ENCODE assay signal across 18 cellular contexts in genomic region chr11:43397251-43397650, GRCh38. TPM values are rescaled to one million over a fixed set of nuclear protein-coding genes. Genes with fewer than 3 reads are reported as not detected.
A peak's percentile ranks its signal among the peaks of the same experiment; 100 is the strongest.
DNase-seq lines count a peak whose midpoint lies in the region; ATAC-seq, FAIRE-seq and TF ChIP-seq lines count a peak whose summit lies in the region.
"Had no signal": no experiment of that assay in that cellular context is flagged by ENCODE, and none has a peak within 500 bp of the region (broad histone marks: within the 10 kb centered on the region; RNA-seq: fewer than 3 reads in every experiment).

No MANE protein-coding gene starts in this region.

- peak; percentile 67 for FAIRE-seq in GM12892 (lab: Jason Lieb, UNC)

- H3K9me2 ChIP-seq in Karpas-422 (replicated peaks; ENCODE audit: insufficient read depth, low read length) (no peaks in the 10 kb centered on the region), OCI-LY7 (ENCODE audit: insufficient read depth, low read length) (no peaks in the 10 kb centered on the region)

- in situ Hi-C loops in IMR-90 (cut with MboI; ENCODE audit: low sequenced_read_pairs): no loop called here

- no peak overlapping the region for H4K8ac ChIP-seq in IMR-90 (ENCODE audit: low read depth in 2 of 2, low read length in 2 of 2)

- no peak overlapping the region for H4K5ac ChIP-seq in IMR-90 (ENCODE audit: low read depth, low read length)

- ATAC-seq in IMR-90 (ENCODE audit: low read depth) (no peak), HG02759 (IDR thresholded peaks at IDR 0.05; ENCODE audit: unreplicated experiment) (no peak)
- ATAC-seq in activated naive CD8-positive, alpha-beta T cell treated with anti-CD3 and anti-CD28 coated beads, Interleukin-2, amount 50 U/mL, for 24 hours: peak; percentile 94

- H4K20me1 ChIP-seq in IMR-90 (ENCODE audit: insufficient read depth, low read length): no peaks in the 10 kb centered on the region
- no peaks in the 10 kb centered on the region for H4K20me1 ChIP-seq in Karpas-422 (ENCODE audit: insufficient read depth, low read depth, low read length)
- H4K20me1 ChIP-seq in OCI-LY7 (ENCODE audit: insufficient read depth, low read length): no peaks in the 10 kb centered on the region

- no peak overlapping the region for H2AFZ ChIP-seq in IMR-90 (replicated peaks; ENCODE audit: low read length, poor library complexity)
- no peak overlapping the region for H2AFZ ChIP-seq in Karpas-422 (ENCODE audit: low read length)
- no peak overlapping the region for H2AFZ ChIP-seq in OCI-LY7 (ENCODE audit: low read length)

- H3K9me3 Mint-ChIP-seq in activated T-cell treated with anti-CD3 and anti-CD28 coated beads, Interleukin-2, amount 50 U/mL, for 24 hours: no peaks in the 10 kb centered on the region
- no peaks in the 10 kb centered on the region for H3K9me3 Mint-ChIP-seq in activated naive CD8-positive, alpha-beta T cell treated with anti-CD3 and anti-CD28 coated beads, Interleukin-2, amount 50 U/mL, for 24 hours
- H3K9me3 Mint-ChIP-seq: CD14-positive monocyte, IgD-negative memory B cell had no signal

- no peak overlapping the region for H2BK120ac ChIP-seq in IMR-90 (ENCODE audit: low read depth, low read length)

- H3K36me3 ChIP-seq in IMR-90 (ENCODE audit: control insufficient read depth, insufficient read depth, low read length) (peaks cover 41% of the 10 kb centered on the region), Karpas-422 (ENCODE audit: insufficient read depth, low read length) (peaks cover 55% of the 10 kb centered on the region), OCI-LY7 (ENCODE audit: insufficient read depth, low read length) (peaks cover 81% of the 10 kb centered on the region)

- peaks cover 92% of the 10 kb centered on the region for H3K36me3 Mint-ChIP-seq in activated T-cell treated with anti-CD3 and anti-CD28 coated beads, Interleukin-2, amount 50 U/mL, for 24 hours (ENCODE audit: low read depth)
- H3K36me3 Mint-ChIP-seq in activated naive CD8-positive, alpha-beta T cell treated with anti-CD3 and anti-CD28 coated beads, Interleukin-2, amount 50 U/mL, for 24 hours (ENCODE audit: low read depth): peaks cover 76% of the 10 kb centered on the region

- H3K4me2 ChIP-seq in IMR-90 (ENCODE audit: low read depth, low read length): no peak overlapping the region
- no peak overlapping the region for H3K4me2 ChIP-seq in Karpas-422 (ENCODE audit: low read depth, low read length, poor library complexity, severe bottlenecking)
- no peak overlapping the region for H3K4me2 ChIP-seq in OCI-LY7 (ENCODE audit: low read length)

- H3K56ac ChIP-seq in IMR-90 (ENCODE audit: extremely low read depth, insufficient read depth, low read length): no peak overlapping the region

- H3K27me3 Mint-ChIP-seq in activated T-cell treated with anti-CD3 and anti-CD28 coated beads, Interleukin-2, amount 50 U/mL, for 24 hours: no peaks in the 10 kb centered on the region
- H3K27me3 Mint-ChIP-seq in activated naive CD8-positive, alpha-beta T cell treated with anti-CD3 and anti-CD28 coated beads, Interleukin-2, amount 50 U/mL, for 24 hours: no peaks in the 10 kb centered on the region
- H3K27me3 Mint-ChIP-seq: IgD-negative memory B cell had no signal

- H2BK15ac ChIP-seq in IMR-90 (ENCODE audit: low read depth, low read length): no peak overlapping the region

- no peaks in the 10 kb centered on the region for H3K9me3 ChIP-seq in IMR-90 (ENCODE audit: control insufficient read depth, insufficient read depth, low read length)
- H3K9me3 ChIP-seq in Karpas-422 (ENCODE audit: low read length): no peaks in the 10 kb centered on the region
- H3K9me3 ChIP-seq in OCI-LY7 (ENCODE audit: low read length): no peaks in the 10 kb centered on the region

- no peak for DNase-seq in activated T-cell treated with anti-CD3 and anti-CD28 coated beads, Interleukin-2, amount 50 U/mL, for 24 hours
- DNase-seq in activated T-cell treated with anti-CD3 and anti-CD28 coated beads for 4 hours (no peak), GM12892 (ENCODE audit: insufficient read length) (no peak), IMR-90 (peak; percentile 3), Karpas-422 (no peak), OCI-LY7 (ENCODE audit: low spot score) (no peak)
- DNase-seq in activated naive CD8-positive, alpha-beta T cell treated with anti-CD3 and anti-CD28 coated beads, Interleukin-2, amount 50 U/mL, for 24 hours: peak; percentile 16
- DNase-seq: AML-193, COR-L47, DMS153, H7, NCI-H187, NCI-H226, NCI-H526, SHP77 treated with DMSO at 0.1 percent for 48 hours had no signal

- no peak overlapping the region for H4K91ac ChIP-seq in IMR-90 (ENCODE audit: insufficient read depth, low read depth, low read length)

- no peak overlapping the region for H3K14ac ChIP-seq in IMR-90 (replicated peaks; ENCODE audit: low read depth, low read length)

- H3K4me1 Mint-ChIP-seq in activated T-cell treated with anti-CD3 and anti-CD28 coated beads, Interleukin-2, amount 50 U/mL, for 24 hours (ENCODE audit: low read depth): peaks cover 65% of the 10 kb centered on the region
- peaks cover 47% of the 10 kb centered on the region for H3K4me1 Mint-ChIP-seq in activated naive CD8-positive, alpha-beta T cell treated with anti-CD3 and anti-CD28 coated beads, Interleukin-2, amount 50 U/mL, for 24 hours
- H3K4me1 Mint-ChIP-seq: CD14-positive monocyte had no signal

- no peak overlapping the region for H3K4ac ChIP-seq in IMR-90 (ENCODE audit: low read depth, low read length)

- H3K27ac ChIP-seq in IMR-90 (ENCODE audit: insufficient read depth, low read length) (no peak overlapping the region), Karpas-422 (ENCODE audit: low read length) (no peak overlapping the region), OCI-LY7 (ENCODE audit: low read depth, low read length, poor library complexity, severe bottlenecking) (no peak overlapping the region)

- no peak for TF ChIP-seq CTCF in IMR-90 (conservative IDR thresholded peaks at IDR 0.05; ENCODE audit: low read depth, low read length)
- TF ChIP-seq CTCF in OCI-LY7 (conservative IDR thresholded peaks at IDR 0.05; ENCODE audit: low read length): no peak

- H3K9me1 ChIP-seq in IMR-90 (ENCODE audit: insufficient read depth, low read length): 0 out of 2 replicates have a peak, but pooled peaks cover 3% of the 10 kb centered on the region

- no CpG with 5 or more reads among the region's 3 CpGs for WGBS in IMR-90 (ENCODE audit: extremely low coverage in 2 of 2, insufficient read length in 1 of 2), 2 experiments

- no peak overlapping the region for H2AK9ac ChIP-seq in IMR-90 (replicated peaks; ENCODE audit: low read depth, low read length, poor library complexity)

- H2AK5ac ChIP-seq in IMR-90 (ENCODE audit: low read depth, low read length): no peak overlapping the region

- POLR2A ChIA-PET in IMR-90 (lab: Charles Lee; ENCODE audit: unreplicated experiment): no interaction called here
- POLR2A ChIA-PET in OCI-LY7 (lab: Charles Lee): interaction anchor here (0.7 to 1.8 kb wide), 4 partner anchors 9 to 960 kb away, joined by 3 to 6 read pairs (median 4); partner anchors contain the start of gene TTC17

- TF ChIP-seq POLR2A in GM12892 (IDR thresholded peaks at IDR 0.05; ENCODE audit: low read depth, low read length) (no peak), IMR-90 (IDR thresholded peaks at IDR 0.05; ENCODE audit: low read depth, low read length) (no peak)

- no peak for TF ChIP-seq RAD21 in IMR-90 (IDR thresholded peaks at IDR 0.05; ENCODE audit: low read length)

- H3K79me1 ChIP-seq in IMR-90 (ENCODE audit: low read depth in 1 of 2, low read length in 2 of 2): peaks cover 0 to 3% of the 10 kb centered on the region in 2 experiments; a peak in 1 of 4 replicates

- H3K23ac ChIP-seq in IMR-90 (ENCODE audit: low read depth, low read length): no peak overlapping the region

- H3K4me3 ChIP-seq in IMR-90 (ENCODE audit: insufficient read depth, low read depth, low read length) (no peak overlapping the region), Karpas-422 (ENCODE audit: low read length) (no peak overlapping the region), OCI-LY7 (ENCODE audit: low read depth, low read length, poor library complexity, severe bottlenecking) (no peak overlapping the region)

- no TSS peak for BruUV-seq in IMR-90 (replicated peaks; lab: Mats Ljungman, UMichigan)
- BruUV-seq in OCI-LY7 (replicated peaks; lab: Mats Ljungman, UMichigan): no TSS peak

- H3K9ac ChIP-seq in IMR-90 (ENCODE audit: low read depth, low read length) (no peak overlapping the region), Karpas-422 (ENCODE audit: low read length) (no peak overlapping the region)

- intact Hi-C loops in IMR-90 (cut with micrococcal nuclease) (no loop called here), OCI-LY7 (cut with micrococcal nuclease; ENCODE audit: unreplicated experiment) (no loop called here)

- CTCF ChIA-PET in IMR-90 (lab: Yijun Ruan, JAX) (no interaction called here), OCI-LY7 (lab: Charles Lee; ENCODE audit: unreplicated experiment) (no interaction called here)

- peak overlapping the region; percentile 89 for H3K27ac Mint-ChIP-seq in activated T-cell treated with anti-CD3 and anti-CD28 coated beads, Interleukin-2, amount 50 U/mL, for 24 hours
- peak overlapping the region; percentile 76 for H3K27ac Mint-ChIP-seq in activated naive CD8-positive, alpha-beta T cell treated with anti-CD3 and anti-CD28 coated beads, Interleukin-2, amount 50 U/mL, for 24 hours
- H3K27ac Mint-ChIP-seq: IgD-negative memory B cell had no signal

- H3K4me3 Mint-ChIP-seq in activated T-cell treated with anti-CD3 and anti-CD28 coated beads, Interleukin-2, amount 50 U/mL, for 24 hours: no peak overlapping the region
- peak overlapping the region; percentile 56 for H3K4me3 Mint-ChIP-seq in activated naive CD8-positive, alpha-beta T cell treated with anti-CD3 and anti-CD28 coated beads, Interleukin-2, amount 50 U/mL, for 24 hours
- H3K4me3 Mint-ChIP-seq: CD14-positive monocyte, IgD-negative memory B cell had no signal

- dilution Hi-C loops in IMR-90 (cut with HindIII; ENCODE audit: low sequenced_read_pairs, unreplicated experiment): no loop called here

- H3K79me2 ChIP-seq in Karpas-422 (ENCODE audit: low read length): peaks cover 6% of the 10 kb centered on the region
- no peaks in the 10 kb centered on the region for H3K79me2 ChIP-seq in OCI-LY7 (ENCODE audit: insufficient read depth, low read depth, low read length)

- H3K27me3 ChIP-seq in IMR-90 (ENCODE audit: control insufficient read depth, insufficient read depth, low read length) (no peaks in the 10 kb centered on the region), Karpas-422 (ENCODE audit: low read length) (no peaks in the 10 kb centered on the region)

- H3K18ac ChIP-seq in IMR-90 (ENCODE audit: low read depth, low read length): no peak overlapping the region

- H3K4me1 ChIP-seq in IMR-90 (ENCODE audit: control insufficient read depth, insufficient read depth, low read length) (0 out of 2 replicates have a peak, but pooled peaks cover 3% of the 10 kb centered on the region), Karpas-422 (ENCODE audit: low read length) (no peaks in the 10 kb centered on the region), OCI-LY7 (ENCODE audit: insufficient read depth, low read length, poor library complexity, severe bottlenecking) (no peaks in the 10 kb centered on the region)

- H2BK5ac ChIP-seq in IMR-90 (ENCODE audit: low read depth, low read length, poor library complexity, severe bottlenecking): no peak overlapping the region

- no peak overlapping the region for H2BK20ac ChIP-seq in IMR-90 (ENCODE audit: low read depth, low read length)

RNA-seq across cellular contexts. Expression of gene TTC17, which starts 38.5 kb away (rescaled TPM):
- 50.1 TPM for polyA plus RNA-seq in GM12892 (2012; ENCODE audit: missing spikeins)
- total RNA-seq in IMR-90 (2012; rRNA removed) (61.3 and 69.4 TPM in 2 replicates), OCI-LY7 (2022) (84.2 and 96.2 TPM in 2 replicates)
- 56.3 and 57.3 TPM in 2 replicates for polyA plus RNA-seq in IMR-90 (2012; rRNA removed)
- polyA plus RNA-seq in IMR-90 (2012; cell fraction: cytosol; rRNA removed): 12.6 and 20.5 TPM in 2 replicates
- polyA plus RNA-seq in IMR-90 (2012; cell fraction: nucleus; rRNA removed; ENCODE audit: low replicate concordance): 88.0 and 222 TPM in 2 replicates
- total RNA-seq in Karpas-422 (2014; rRNA removed; shearing (Covaris generic); ENCODE audit: low replicate concordance): 128 and 154 TPM in 2 replicates
- 71.3 and 73.7 TPM in 2 replicates for total RNA-seq in OCI-LY7 (2014; rRNA removed; shearing (Covaris generic))

Comparison
In these comparisons a context has a peak if more than half of its experiments do, and no peak if none do; other contexts are left out.
1. DNase-seq: peak in IMR-90 (single experiment) and activated naive CD8-positive, alpha-beta T cell treated with anti-CD3 and anti-CD28 coated beads, Interleukin-2, amount 50 U/mL, for 24 hours (single experiment); none in activated T-cell treated with anti-CD3 and anti-CD28 coated beads, Interleukin-2, amount 50 U/mL, for 24 hours (single experiment), activated T-cell treated with anti-CD3 and anti-CD28 coated beads for 4 hours (single experiment), GM12892 (single experiment), Karpas-422 (single experiment) and OCI-LY7 (single experiment).